In genomic region chr11:131918663-131919062, GRCh38 we compare ENCODE assay signal across 24 cellular contexts.
A peak's percentile ranks its signal among the peaks of the same experiment; 100 is the strongest.
DNase-seq lines count a peak whose midpoint lies in the region; ATAC-seq, FAIRE-seq and TF ChIP-seq lines count a peak whose summit lies in the region.
"Had no signal": no experiment of that assay in that cellular context is flagged by ENCODE, and none has a peak within 500 bp of the region (broad histone marks: within the 10 kb centered on the region; RNA-seq: fewer than 3 reads in every experiment).

No MANE protein-coding gene starts in this region.

- H3K36me3 Mint-ChIP-seq in endodermal cell (ENCODE audit: low read depth) (no peaks in the 10 kb centered on the region), natural killer cell (no peaks in the 10 kb centered on the region)
- H3K36me3 Mint-ChIP-seq: CD14-positive monocyte; CD8-positive, alpha-beta memory T cell had no signal

- no peaks in the 10 kb centered on the region for H4K20me1 ChIP-seq in IMR-90 (ENCODE audit: insufficient read depth, low read length)
- H4K20me1 ChIP-seq: BLaER1 treated with 17β-estradiol and CSF1 and Interleukin-3, amounts not matched to agents 10 nM and 100 nM had no signal

- no peak for TF ChIP-seq POLR2A in IMR-90 (IDR thresholded peaks at IDR 0.05; ENCODE audit: low read depth, low read length)

- H3K4me3 ChIP-seq in A673 (ENCODE audit: low read depth, low read length, poor library complexity, severe bottlenecking) = no peak overlapping the region
- no peak overlapping the region for H3K4me3 ChIP-seq in IMR-90 (ENCODE audit: insufficient read depth, low read depth, low read length)
- H3K4me3 ChIP-seq in endodermal cell (ENCODE audit: low read length) = no peak overlapping the region
- H3K4me3 ChIP-seq: BLaER1 treated with 17β-estradiol and CSF1 and Interleukin-3, amounts not matched to agents 10 nM and 100 nM; GM12878; GM23248 had no signal

- H2AFZ ChIP-seq in IMR-90 (replicated peaks; ENCODE audit: low read length, poor library complexity) = no peak overlapping the region
- H2AFZ ChIP-seq: GM23248 had no signal

- H3K4me1 ChIP-seq in A673 (ENCODE audit: insufficient read depth, low read length, poor library complexity, severe bottlenecking) (peaks cover 33% of the 10 kb centered on the region), IMR-90 (ENCODE audit: control insufficient read depth, insufficient read depth, low read length) (peaks cover 2% of the 10 kb centered on the region), endodermal cell (ENCODE audit: control insufficient read depth, insufficient read depth, low read length) (no peaks in the 10 kb centered on the region)
- H3K4me1 ChIP-seq: BE2C; BLaER1 treated with 17β-estradiol and CSF1 and Interleukin-3, amounts not matched to agents 10 nM and 100 nM had no signal

- H2BK120ac ChIP-seq in IMR-90 (ENCODE audit: low read depth, low read length) = no peak overlapping the region

- H3K14ac ChIP-seq in IMR-90 (replicated peaks; ENCODE audit: low read depth, low read length) = no peak overlapping the region

- peak; percentile 23; the same call in 1 of the 2 replicates for TF ChIP-seq CTCF in A673 (conservative IDR thresholded peaks at IDR 0.05; ENCODE audit: low read depth, low read length)
- TF ChIP-seq CTCF in IMR-90 (conservative IDR thresholded peaks at IDR 0.05; ENCODE audit: low read depth, low read length) = no peak
- TF ChIP-seq CTCF in endodermal cell (conservative IDR thresholded peaks at IDR 0.05) = peak; percentile 52
- TF ChIP-seq CTCF in natural killer cell (IDR thresholded peaks at IDR 0.05) = no peak

- H3K27me3 Mint-ChIP-seq in endodermal cell (ENCODE audit: insufficient read depth) (peaks cover 1% of the 10 kb centered on the region), natural killer cell (ENCODE audit: low read depth in 2 of 2) (peaks cover 0 to 2% of the 10 kb centered on the region in 2 donors)
- H3K27me3 Mint-ChIP-seq: CD8-positive, alpha-beta memory T cell had no signal

- no peaks in the 10 kb centered on the region for H3K4me1 Mint-ChIP-seq in endodermal cell
- no peaks in the 10 kb centered on the region for H3K4me1 Mint-ChIP-seq in natural killer cell
- H3K4me1 Mint-ChIP-seq: CD14-positive monocyte; CD8-positive, alpha-beta memory T cell had no signal

- CTCF ChIA-PET in A673 (lab: Charles Lee) (no interaction called here), IMR-90 (lab: Yijun Ruan, JAX) (no interaction called here)

- intact Hi-C loops in A673 (cut with micrococcal nuclease; ENCODE audit: unreplicated experiment) (no loop called here), IMR-90 (cut with micrococcal nuclease) (no loop called here), natural killer cell (cut with micrococcal nuclease) (no loop called here)

- H2BK20ac ChIP-seq in IMR-90 (ENCODE audit: low read depth, low read length) = peak overlapping the region; percentile 10; the same call in 1 of the 2 replicates

- H3K27ac ChIP-seq in A673 (ENCODE audit: low read depth, low read length, poor library complexity, severe bottlenecking) = no peak overlapping the region
- no peak overlapping the region for H3K27ac ChIP-seq in IMR-90 (ENCODE audit: insufficient read depth, low read length)
- H3K27ac ChIP-seq in endodermal cell (ENCODE audit: low read depth, low read length) = no peak overlapping the region
- H3K27ac ChIP-seq: 22Rv1; BLaER1 treated with 17β-estradiol and CSF1 and Interleukin-3, amounts not matched to agents 10 nM and 100 nM; GM23248 had no signal

- 0 out of 2 replicates have a peak overlapping the region, but pooled peaks have one; percentile 15 for H3K4ac ChIP-seq in IMR-90 (ENCODE audit: low read depth, low read length)

- no peak overlapping the region for H3K27ac Mint-ChIP-seq in endodermal cell
- H3K27ac Mint-ChIP-seq in natural killer cell = no peak overlapping the region
- H3K27ac Mint-ChIP-seq: CD4-positive, alpha-beta T cell; CD8-positive, alpha-beta memory T cell had no signal

- dilution Hi-C loops in IMR-90 (cut with HindIII; ENCODE audit: low sequenced_read_pairs, unreplicated experiment) = no loop called here

- peaks cover 28 to 71% of the 10 kb centered on the region in 2 experiments for H3K79me1 ChIP-seq in IMR-90 (ENCODE audit: low read depth in 1 of 2, low read length in 2 of 2)

- TF ChIP-seq RAD21 in IMR-90 (IDR thresholded peaks at IDR 0.05; ENCODE audit: low read length) = no peak

- H3K9me1 ChIP-seq in IMR-90 (ENCODE audit: insufficient read depth, low read length) = peaks cover 20% of the 10 kb centered on the region

- no peak overlapping the region for H2AK9ac ChIP-seq in IMR-90 (replicated peaks; ENCODE audit: low read depth, low read length, poor library complexity)

- H3K23ac ChIP-seq in IMR-90 (ENCODE audit: low read depth, low read length) = no peak overlapping the region

- no CpG with 5 or more reads among the region's 4 CpGs for WGBS in IMR-90 (ENCODE audit: extremely low coverage in 2 of 2, insufficient read length in 1 of 2), 2 experiments
- 73 to 84% methylated on average over 3 to 4 of the region's 4 CpGs for WGBS in endodermal cell (ENCODE audit: insufficient coverage in 1 of 2, insufficient read length in 1 of 2), 2 experiments

- H3K56ac ChIP-seq in IMR-90 (ENCODE audit: extremely low read depth, insufficient read depth, low read length) = no peak overlapping the region

- H3K4me3 Mint-ChIP-seq in endodermal cell (no peak overlapping the region), natural killer cell (no peak overlapping the region)
- H3K4me3 Mint-ChIP-seq: CD14-positive monocyte; CD4-positive, alpha-beta T cell; CD8-positive, alpha-beta memory T cell; H9 had no signal

- no peak overlapping the region for H3K18ac ChIP-seq in IMR-90 (ENCODE audit: low read depth, low read length)

- no peaks in the 10 kb centered on the region for H3K9me3 Mint-ChIP-seq in endodermal cell
- H3K9me3 Mint-ChIP-seq in natural killer cell = peaks cover 0 to 2% of the 10 kb centered on the region in 2 donors
- H3K9me3 Mint-ChIP-seq: CD4-positive, alpha-beta T cell; H9 had no signal

- in situ Hi-C loops in IMR-90 (cut with MboI; ENCODE audit: low sequenced_read_pairs) = loop anchor here (5.0 kb wide), 1 partner anchor 209 kb away; no protein-coding TSS in a partner anchor

- H3K9ac ChIP-seq in IMR-90 (ENCODE audit: low read depth, low read length) (no peak overlapping the region), endodermal cell (ENCODE audit: extremely low read depth, low read length, poor library complexity, severe bottlenecking) (no peak overlapping the region)
- H3K9ac ChIP-seq: BLaER1 treated with 17β-estradiol and CSF1 and Interleukin-3, amounts not matched to agents 10 nM and 100 nM; GM23248 had no signal

- H2BK5ac ChIP-seq in IMR-90 (ENCODE audit: low read depth, low read length, poor library complexity, severe bottlenecking) = no peak overlapping the region

- no peaks in the 10 kb centered on the region for H3K36me3 ChIP-seq in A673 (ENCODE audit: insufficient read depth, low read length, poor library complexity, severe bottlenecking)
- H3K36me3 ChIP-seq in IMR-90 (ENCODE audit: control insufficient read depth, insufficient read depth, low read length) = no peaks in the 10 kb centered on the region
- no peaks in the 10 kb centered on the region for H3K36me3 ChIP-seq in endodermal cell (ENCODE audit: control insufficient read depth, insufficient read depth, low read length)
- H3K36me3 ChIP-seq: BE2C; BLaER1 treated with 17β-estradiol and CSF1 and Interleukin-3, amounts not matched to agents 10 nM and 100 nM had no signal

- H4K8ac ChIP-seq in IMR-90 (ENCODE audit: low read depth in 2 of 2, low read length in 2 of 2) = no peak overlapping the region

- no TSS peak for BruUV-seq in A673 (replicated peaks; lab: Mats Ljungman, UMichigan)
- BruUV-seq in IMR-90 (replicated peaks; lab: Mats Ljungman, UMichigan) = no TSS peak

- H4K91ac ChIP-seq in IMR-90 (ENCODE audit: insufficient read depth, low read depth, low read length) = no peak overlapping the region

- no peak overlapping the region for H4K5ac ChIP-seq in IMR-90 (ENCODE audit: low read depth, low read length)

- peak overlapping the region; percentile 40; the same call in 1 of the 2 replicates for H2AK5ac ChIP-seq in IMR-90 (ENCODE audit: low read depth, low read length)

- no peak for ATAC-seq in IMR-90 (ENCODE audit: low read depth)
- no peak for ATAC-seq in natural killer cell
- ATAC-seq in GM21717 (IDR thresholded peaks at IDR 0.05; ENCODE audit: unreplicated experiment) = no peak
- ATAC-seq: GM12878, HCT116 had no signal

- DNase-seq in A673 (ENCODE audit: low spot score) = no peak
- no peak for DNase-seq in IMR-90
- DNase-seq in endodermal cell = no peak
- DNase-seq in RCC 7860 (ENCODE audit: low spot score) = no peak
- no peak for DNase-seq in natural killer cell
- DNase-seq: ACHN; AML-193; BE2C; CD4-positive, alpha-beta T cell; CD8-positive, alpha-beta memory T cell; DMS 273 treated with DMSO at 0.1 percent for 48 hours; DMS79; EL; GDM1; GM23248; H9 had no signal

- no peak overlapping the region for H2BK15ac ChIP-seq in IMR-90 (ENCODE audit: low read depth, low read length)

- H3K4me2 ChIP-seq in IMR-90 (ENCODE audit: low read depth, low read length) = no peak overlapping the region
- H3K4me2 ChIP-seq: BLaER1 treated with 17β-estradiol and CSF1 and Interleukin-3, amounts not matched to agents 10 nM and 100 nM had no signal

- POLR2A ChIA-PET in A673 (lab: Charles Lee; ENCODE audit: low non-redundant PET) (no interaction called here), IMR-90 (lab: Charles Lee; ENCODE audit: unreplicated experiment) (no interaction called here)

- H3K9me3 ChIP-seq in A673 (ENCODE audit: low read depth, low read length, poor library complexity, severe bottlenecking) = peaks cover 4% of the 10 kb centered on the region
- no peaks in the 10 kb centered on the region for H3K9me3 ChIP-seq in IMR-90 (ENCODE audit: control insufficient read depth, insufficient read depth, low read length)
- H3K9me3 ChIP-seq in endodermal cell (ENCODE audit: control insufficient read depth, low read length) = no peaks in the 10 kb centered on the region
- H3K9me3 ChIP-seq: BE2C; BLaER1 treated with 17β-estradiol and CSF1 and Interleukin-3, amounts not matched to agents 10 nM and 100 nM had no signal

- FAIRE-seq in RCC 7860 (lab: Jason Lieb, UNC) = no peak
- FAIRE-seq: A204.1, D721Med, GM12878 had no signal

- H3K27me3 ChIP-seq in A673 (replicated peaks; ENCODE audit: insufficient read depth, low read depth, low read length, poor library complexity) (no peaks in the 10 kb centered on the region), IMR-90 (ENCODE audit: control insufficient read depth, insufficient read depth, low read length) (no peaks in the 10 kb centered on the region), endodermal cell (ENCODE audit: control insufficient read depth, insufficient read depth, low read length, poor library complexity, severe bottlenecking) (no peaks in the 10 kb centered on the region)
- H3K27me3 ChIP-seq: BE2C; BLaER1 treated with 17β-estradiol and CSF1 and Interleukin-3, amounts not matched to agents 10 nM and 100 nM had no signal

Comparison
In these comparisons a context has a peak if more than half of its experiments do, and no peak if none do; other contexts are left out.
1. CTCF ChIP-seq: peak in A673 (single experiment) and endodermal cell (single experiment); none in IMR-90 (single experiment) and natural killer cell (single experiment).